ENCODE assay signal across 1 cellular context in the genomic region with DNA sequence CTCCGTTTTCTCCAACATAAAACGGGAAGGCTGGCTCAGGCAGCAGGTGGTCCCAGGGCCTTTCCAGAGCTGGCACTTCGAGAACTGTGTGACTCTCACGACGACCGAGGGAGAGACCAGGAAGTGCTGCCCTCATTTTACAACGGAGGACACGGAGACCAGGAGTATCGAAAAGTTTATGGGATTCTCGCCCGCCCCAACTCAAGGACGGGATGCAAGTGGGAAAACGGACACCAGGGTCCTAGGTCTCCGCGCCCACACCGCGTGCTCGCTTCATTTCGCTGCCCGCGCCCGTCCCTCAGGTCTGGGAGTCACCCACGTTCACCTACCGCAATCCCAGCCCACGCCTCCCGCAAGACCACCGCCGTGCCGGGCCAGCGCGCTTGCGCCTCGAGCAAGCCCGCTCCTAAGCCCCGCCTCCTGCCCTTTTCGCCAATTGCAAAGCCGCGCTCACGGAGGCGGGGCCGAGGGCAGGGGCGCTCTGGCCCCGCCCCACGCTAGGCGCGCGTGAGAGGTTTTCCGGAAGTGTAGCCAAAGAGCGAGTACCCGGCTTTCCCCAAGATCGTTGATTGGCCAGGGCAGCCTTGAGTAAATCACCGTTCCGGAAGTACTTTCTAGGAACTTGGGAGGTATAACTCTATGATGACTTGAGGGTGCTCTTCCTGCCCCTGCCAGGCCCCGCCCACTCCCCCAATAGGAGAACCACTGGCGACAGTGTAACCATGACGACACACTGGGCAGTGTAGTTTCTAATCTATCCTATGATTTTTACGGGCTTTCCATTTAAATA.
TF ChIP-seq lines count a peak whose summit lies in the region.

Gene PARS2 (minus strand): TSS at position 392 of the 790 bp plus-strand sequence. CDS start 5,362 bp downstream, outside the sequence.

TF ChIP-seq in HEK293, 187 proteins besides CTCF, POLR2A, EP300 and RAD21 (continued from another document):
- TF ChIP-seq ZBTB49 (tag by site-specific recombination; IDR thresholded peaks at IDR 0.05; ENCODE audit: low read depth): no peak
- no peak for TF ChIP-seq ZNF146 (tag by site-specific recombination; IDR thresholded peaks at IDR 0.05)
- no peak for TF ChIP-seq ZNF280C (tag by site-specific recombination; IDR thresholded peaks at IDR 0.05)
- no peak for TF ChIP-seq ZNF521 (tag by site-specific recombination; IDR thresholded peaks at IDR 0.05)
- TF ChIP-seq ZNF544 (tag by site-specific recombination; IDR thresholded peaks at IDR 0.05): no peak
- no peak; the same call in 1 of the 2 replicates for TF ChIP-seq KLF17 (tag by site-specific recombination; IDR thresholded peaks at IDR 0.05)
- TF ChIP-seq ZNF639 (tag by site-specific recombination; IDR thresholded peaks at IDR 0.05): no peak
- TF ChIP-seq ZNF514 (tag by site-specific recombination; IDR thresholded peaks at IDR 0.05): no peak
- peak; percentile 95 for TF ChIP-seq ZBTB26 (tag by site-specific recombination; optimal IDR thresholded peaks at IDR 0.05)
- peak; percentile 85 for TF ChIP-seq ZNF501 (tag by site-specific recombination; IDR thresholded peaks at IDR 0.05)
- TF ChIP-seq ZNF623 (tag by site-specific recombination; IDR thresholded peaks at IDR 0.05): no peak
- TF ChIP-seq ZNF670 (tag by site-specific recombination; IDR thresholded peaks at IDR 0.05; ENCODE audit: low read depth): no peak
- no peak for TF ChIP-seq ZNF133 (tag by site-specific recombination; IDR thresholded peaks at IDR 0.05)
- peak; percentile 58; the same call in 1 of the 2 replicates for TF ChIP-seq ZNF2 (tag by site-specific recombination; IDR thresholded peaks at IDR 0.05)
- TF ChIP-seq ZNF624 (tag by site-specific recombination; IDR thresholded peaks at IDR 0.05): no peak
